8 cellular contexts compared by ENCODE assay signal in the genomic region with DNA sequence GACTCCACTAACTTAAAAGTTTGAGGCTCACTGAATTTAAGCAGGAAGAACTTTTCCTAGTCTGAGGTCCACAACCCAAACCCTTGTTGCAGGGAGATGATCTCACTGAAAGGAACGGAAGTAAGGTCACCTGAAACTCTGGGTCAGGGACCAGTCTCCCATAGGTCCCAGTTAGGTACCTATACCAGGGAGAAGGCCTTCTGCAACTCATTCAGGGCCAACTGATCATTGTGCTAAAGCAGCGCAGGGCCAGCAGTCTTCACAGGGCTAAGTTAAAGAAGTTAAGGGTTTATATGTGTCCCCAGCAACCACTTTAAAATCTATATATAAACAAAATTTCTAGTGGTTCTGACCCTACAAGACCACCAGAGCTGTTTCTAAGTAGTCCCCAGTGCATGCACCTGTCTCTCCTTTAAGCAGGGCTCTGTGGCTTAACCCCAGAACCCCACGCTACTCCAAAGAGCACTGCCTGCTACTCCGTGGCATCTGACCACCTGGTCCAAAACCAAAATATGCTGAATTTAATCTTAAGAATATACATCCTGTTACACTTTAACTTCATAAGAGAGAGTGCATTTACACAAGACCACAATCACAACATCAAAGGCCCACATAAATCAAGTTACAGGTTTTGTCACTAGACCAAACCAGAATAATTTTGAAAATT. TPM values are rescaled to one million over a fixed set of nuclear protein-coding genes. Genes with fewer than 3 reads are reported as not detected.
DNase-seq lines count a peak whose midpoint lies in the region; ATAC-seq and TF ChIP-seq lines count a peak whose summit lies in the region.

No MANE protein-coding gene starts in this region.

- intact Hi-C loops in transverse colon (cut with DNase I; ENCODE audit: low total_unique reads): no loop called here

- H3K36me3 ChIP-seq in transverse colon: peaks cover 0 to 8% (median 2%) of the 10 kb centered on the region in 4 donors

- no peak overlapping the region for H3K4me3 ChIP-seq in transverse colon

- in situ Hi-C loops in transverse colon (cut with MboI; ENCODE audit: low pct_ligation_motif_present in 1 of 4, low pct_unique_long_range_greater_than_20kb in 1 of 4, low sequenced_read_pairs in 3 of 4): no loop called here

- no peak for TF ChIP-seq CTCF in transverse colon (IDR thresholded peaks at IDR 0.05)

- peak overlapping the region; percentile 98 for H3K27ac Mint-ChIP-seq in activated naive CD4-positive, alpha-beta T cell treated with anti-CD3 and anti-CD28 coated beads, Interleukin-2, amount 10 ng/mL, durations not matched to agents 7 days and 5 days
- peak overlapping the region; percentile 89 for H3K27ac Mint-ChIP-seq in activated T-cell treated with anti-CD3 and anti-CD28 coated beads, Interleukin-2, amount 50 U/mL, for 72 hours

- H3K4me1 ChIP-seq in transverse colon: peaks cover 26 to 53% (median 35%) of the 10 kb centered on the region in 4 donors

- CTCF ChIA-PET in activated naive CD4-positive, alpha-beta T cell treated with anti-CD3 and anti-CD28 coated beads, Interleukin-2, amount 10 ng/mL, durations not matched to agents 7 days and 5 days (lab: Charles Lee): interaction anchor here (1.1 to 1.6 kb wide), 3 partner anchors 9 to 168 kb away, joined by 3 read pairs; no protein-coding TSS in a partner anchor

- TF ChIP-seq POLR2A in transverse colon (IDR thresholded peaks at IDR 0.05): no peak

- H3K27me3 ChIP-seq in transverse colon: no peaks in the 10 kb centered on the region

- H3K36me3 Mint-ChIP-seq in activated naive CD4-positive, alpha-beta T cell treated with anti-CD3 and anti-CD28 coated beads, Interleukin-2, amount 10 ng/mL, durations not matched to agents 7 days and 5 days: peaks cover 53% of the 10 kb centered on the region
- peaks cover 23 to 57% of the 10 kb centered on the region in 2 donors for H3K36me3 Mint-ChIP-seq in activated T-cell treated with anti-CD3 and anti-CD28 coated beads, Interleukin-2, amount 50 U/mL, for 72 hours (ENCODE audit: insufficient read depth in 2 of 2)

- no peak for TF ChIP-seq EP300 in transverse colon (IDR thresholded peaks at IDR 0.05; ENCODE audit: low read depth)

- peak overlapping the region; percentile 50 for H3K4me3 Mint-ChIP-seq in activated naive CD4-positive, alpha-beta T cell treated with anti-CD3 and anti-CD28 coated beads, Interleukin-2, amount 10 ng/mL, durations not matched to agents 7 days and 5 days
- H3K4me3 Mint-ChIP-seq in activated T-cell treated with anti-CD3 and anti-CD28 coated beads, Interleukin-2, amount 50 U/mL, for 72 hours: peak overlapping the region; percentile 85 to 93

- no peaks in the 10 kb centered on the region for H3K9me3 Mint-ChIP-seq in activated naive CD4-positive, alpha-beta T cell treated with anti-CD3 and anti-CD28 coated beads, Interleukin-2, amount 10 ng/mL, durations not matched to agents 7 days and 5 days
- H3K9me3 Mint-ChIP-seq in activated T-cell treated with anti-CD3 and anti-CD28 coated beads, Interleukin-2, amount 50 U/mL, for 72 hours: no peaks in the 10 kb centered on the region

- H3K27me3 Mint-ChIP-seq in activated naive CD4-positive, alpha-beta T cell treated with anti-CD3 and anti-CD28 coated beads, Interleukin-2, amount 10 ng/mL, durations not matched to agents 7 days and 5 days: no peaks in the 10 kb centered on the region
- no peaks in the 10 kb centered on the region for H3K27me3 Mint-ChIP-seq in activated T-cell treated with anti-CD3 and anti-CD28 coated beads, Interleukin-2, amount 50 U/mL, for 72 hours (ENCODE audit: low read depth)

- ATAC-seq in activated T-cell treated with anti-CD3 and anti-CD28 coated beads, Interleukin-2, amount 50 U/mL, for 72 hours (replicated peaks in 1 of 2): no peak

- H3K27ac ChIP-seq in transverse colon: peak overlapping the region; percentile 26 to 98 (median 62)

- peaks cover 62% of the 10 kb centered on the region for H3K4me1 Mint-ChIP-seq in activated naive CD4-positive, alpha-beta T cell treated with anti-CD3 and anti-CD28 coated beads, Interleukin-2, amount 10 ng/mL, durations not matched to agents 7 days and 5 days
- peaks cover 65% of the 10 kb centered on the region for H3K4me1 Mint-ChIP-seq in activated T-cell treated with anti-CD3 and anti-CD28 coated beads, Interleukin-2, amount 50 U/mL, for 72 hours (ENCODE audit: low read depth)

- 36 to 53% methylated on average over 2 to 4 of the region's 4 CpGs for WGBS in transverse colon (ENCODE audit: low coverage in 1 of 2), 2 donors

- DNase-seq in activated naive CD4-positive, alpha-beta T cell treated with anti-CD3 and anti-CD28 coated beads, Interleukin-2, amount 10 ng/mL, durations not matched to agents 7 days and 5 days: peak; percentile 27
- no peak for DNase-seq in activated naive CD4-positive, alpha-beta T cell treated with Interleukin-2 at 50 U/mL for 16 hours
- no peak for DNase-seq in activated T-cell treated with anti-CD3 and anti-CD28 coated beads, Interleukin-2, amount 50 U/mL, for 72 hours
- DNase-seq in kidney tubule cell (ENCODE audit: low spot score) (peak; percentile 17), transverse colon (no peak), NCI-H526 (lab: John Stamatoyannopoulos, UW) (no peak), NCI-H524 (lab: John Stamatoyannopoulos, UW) (no peak), D341Med (ENCODE audit: low spot score) (no peak)

- H3K9me3 ChIP-seq in transverse colon: no peaks in the 10 kb centered on the region

RNA-seq across cellular contexts. Expression of gene SRSF10, which starts 2.8 kb away (rescaled TPM):
- 100 to 1,000 TPM; 217 to 264 TPM for total RNA-seq in activated T-cell treated with anti-CD3 and anti-CD28 coated beads, Interleukin-2, amount 50 U/mL, for 72 hours
- total RNA-seq in transverse colon: 100 to 1,000 TPM in 1 of 4 donors, 10 to 100 TPM in 3; 58.4 to 140 (median 91.3) TPM

RNA-seq across cellular contexts. Expression of gene PNRC2, which starts 17.7 kb away (rescaled TPM):
- 100 to 1,000 TPM; 187 to 196 TPM for total RNA-seq in activated T-cell treated with anti-CD3 and anti-CD28 coated beads, Interleukin-2, amount 50 U/mL, for 72 hours
- total RNA-seq in transverse colon: 100 to 1,000 TPM in 2 of 4 donors, 10 to 100 TPM in 2; 98.0 to 136 (median 111) TPM

Comparison
In these comparisons a context has a peak if more than half of its experiments do, and no peak if none do; other contexts are left out.
1. DNase-seq: peak in activated naive CD4-positive, alpha-beta T cell treated with anti-CD3 and anti-CD28 coated beads, Interleukin-2, amount 10 ng/mL, durations not matched to agents 7 days and 5 days (single experiment) and kidney tubule cell (single experiment); none in activated naive CD4-positive, alpha-beta T cell treated with Interleukin-2 at 50 U/mL for 16 hours (single experiment), activated T-cell treated with anti-CD3 and anti-CD28 coated beads, Interleukin-2, amount 50 U/mL, for 72 hours (0 of 2), transverse colon (single experiment), NCI-H526 (0 of 2), NCI-H524 (0 of 2) and D341Med (single experiment).